In genomic region chr18:71027531-71027930, GRCh38 we compare ENCODE assay signal across 30 cellular contexts.
"Had no signal": no experiment of that assay in that cellular context is flagged by ENCODE, and none has a peak within 500 bp of the region (broad histone marks: within the 10 kb centered on the region; RNA-seq: fewer than 3 reads in every experiment).

No MANE protein-coding gene starts in this region.

- H3K4me3 ChIP-seq: esophagus squamous epithelium, lung, mucosa of descending colon, sigmoid colon, testis, tibial artery, upper lobe of left lung had no signal

- H2AFZ ChIP-seq: parathyroid adenoma had no signal

- H3K36me3 ChIP-seq: esophagus squamous epithelium, neutrophil, sigmoid colon, tibial artery, upper lobe of left lung had no signal

- H3K27me3 ChIP-seq: esophagus squamous epithelium, neutrophil, sigmoid colon, testis, tibial artery, upper lobe of left lung had no signal

- H3K36me3 Mint-ChIP-seq: immature natural killer cell; memory B cell; mesothelial cell of epicardium; naive B cell; natural killer cell treated with Interleukin-12 subunit alpha and Interleukin-12 subunit beta and Interleukin-15 and Interleukin-18, amount 100 ng/mL, for 72 hours; stimulated activated effector memory CD8-positive, alpha-beta T cell treated with anti-CD3 and anti-CD28 coated beads, Interleukin-12 subunit alpha, Interleukin-12 subunit beta, amount 100 ng/mL, for 72 hours had no signal

- H3K9me3 ChIP-seq: neutrophil, testis, tibial artery had no signal

- FAIRE-seq: endometrium, frontal cortex, keratinocyte, urothelium cell line had no signal

- H3K27ac Mint-ChIP-seq: effector memory CD8-positive, alpha-beta T cell; immature natural killer cell; memory B cell; mesothelial cell of epicardium; naive B cell; natural killer cell treated with Interleukin-12 subunit alpha and Interleukin-12 subunit beta and Interleukin-15 and Interleukin-18, amount 100 ng/mL, for 72 hours; progenitor cell of endocrine pancreas; stimulated activated effector memory CD8-positive, alpha-beta T cell treated with anti-CD3 and anti-CD28 coated beads, Interleukin-12 subunit alpha, Interleukin-12 subunit beta, amount 100 ng/mL, for 72 hours had no signal

- H3K27ac ChIP-seq: esophagus squamous epithelium, neutrophil, parathyroid adenoma, sigmoid colon, testis, tibial artery, upper lobe of left lung had no signal

- H3K27me3 Mint-ChIP-seq: effector memory CD8-positive, alpha-beta T cell; memory B cell; naive B cell; natural killer cell treated with Interleukin-12 subunit alpha and Interleukin-12 subunit beta and Interleukin-15 and Interleukin-18, amount 100 ng/mL, for 72 hours; progenitor cell of endocrine pancreas had no signal

- H3K79me2 ChIP-seq: parathyroid adenoma had no signal

- H3K4me1 Mint-ChIP-seq: immature natural killer cell; memory B cell; mesothelial cell of epicardium; naive B cell; neural crest cell; stimulated activated effector memory CD8-positive, alpha-beta T cell treated with anti-CD3 and anti-CD28 coated beads, Interleukin-12 subunit alpha, Interleukin-12 subunit beta, amount 100 ng/mL, for 72 hours had no signal

- H3K4me3 Mint-ChIP-seq: effector memory CD8-positive, alpha-beta T cell; immature natural killer cell; memory B cell; mesothelial cell of epicardium; naive B cell; natural killer cell treated with Interleukin-12 subunit alpha and Interleukin-12 subunit beta and Interleukin-15 and Interleukin-18, amount 100 ng/mL, for 72 hours; neural crest cell; stimulated activated effector memory CD8-positive, alpha-beta T cell treated with anti-CD3 and anti-CD28 coated beads, Interleukin-12 subunit alpha, Interleukin-12 subunit beta, amount 100 ng/mL, for 72 hours had no signal

- ATAC-seq: effector memory CD8-positive, alpha-beta T cell; left lobe of liver; mucosa of descending colon; natural killer cell treated with Interleukin-12 subunit alpha and Interleukin-12 subunit beta and Interleukin-15 and Interleukin-18, amount 100 ng/mL, for 72 hours; stimulated activated effector memory CD8-positive, alpha-beta T cell treated with anti-CD3 and anti-CD28 coated beads, Interleukin-12 subunit alpha, Interleukin-12 subunit beta, amount 100 ng/mL, for 72 hours; stimulated activated naive CD8-positive, alpha-beta T cell treated with anti-CD3 and anti-CD28 coated beads, Interleukin-15, Interleukin-2, amounts not matched to agents 100 U/mL and 50 U/mL, for 24 hours had no signal

- DNase-seq: cortex of kidney; effector memory CD8-positive, alpha-beta T cell; erythroblast; esophagus squamous epithelium; hypothalamus; immature natural killer cell; mucosa of descending colon; naive B cell; sigmoid colon; stimulated activated CD4-positive, alpha-beta T cell treated with anti-CD3 and anti-CD28 coated beads, Interleukin-2, amount 100 ng/mL, for 24 hours; stimulated activated CD4-positive, alpha-beta T cell treated with anti-CD3 and anti-CD28 coated beads, Interleukin-4, amount 100 ng/mL, for 24 hours; stimulated activated naive CD8-positive, alpha-beta T cell treated with anti-CD3 and anti-CD28 coated beads, Interleukin-15, Interleukin-2, amounts not matched to agents 100 U/mL and 50 U/mL, for 24 hours; substantia nigra; testis; tibial artery had no signal

- H3K4me1 ChIP-seq: esophagus squamous epithelium, parathyroid adenoma, sigmoid colon, testis, tibial artery, upper lobe of left lung had no signal
